Comparison of ENCODE assay signal across 20 cellular contexts in genomic region chr9:95459867-95460626, GRCh38. TPM values are rescaled to one million over a fixed set of nuclear protein-coding genes. Genes with fewer than 3 reads are reported as not detected.
DNase-seq lines count a peak whose midpoint lies in the region; ATAC-seq and TF ChIP-seq lines count a peak whose summit lies in the region.
"Had no signal": no experiment of that assay in that cellular context is flagged by ENCODE, and none has a peak within 500 bp of the region (broad histone marks: within the 10 kb centered on the region; RNA-seq: fewer than 3 reads in every experiment).

No MANE protein-coding gene starts in this region.

- H3K9me3 ChIP-seq in HEK293 (ENCODE audit: control insufficient read depth, insufficient read depth, low read depth, low read length), result no peaks in the 10 kb centered on the region
- H3K9me3 ChIP-seq in spleen, result no peaks in the 10 kb centered on the region
- H3K9me3 ChIP-seq: ovary, uterus had no signal

- CTCF ChIA-PET in HEK293 (lab: Yijun Ruan, JAX), result interaction anchor here (0.5 kb wide), 1 partner anchor 109 kb away, joined by 3 read pairs; no protein-coding TSS in a partner anchor

- peaks cover 0 to 54% (median 0%) of the 10 kb centered on the region in 7 donors for H3K27me3 ChIP-seq in spleen (replicated peaks in 1 of 7)
- H3K27me3 ChIP-seq: ovary, uterus had no signal

- H3K36me3 ChIP-seq in HEK293 (ENCODE audit: control insufficient read depth in 2 of 2, insufficient read depth in 1 of 2, low read length in 2 of 2), result peaks cover 4 to 86% of the 10 kb centered on the region in 2 experiments; a peak in 1 of 3 replicates
- peaks cover 0 to 67% (median 8%) of the 10 kb centered on the region in 6 donors for H3K36me3 ChIP-seq in spleen
- H3K36me3 ChIP-seq: ovary, uterus had no signal

- H3K4me3 ChIP-seq in HEK293 (ENCODE audit: low read depth, low read length), result no peak overlapping the region
- H3K4me3 ChIP-seq in choroid plexus epithelial cell (ENCODE audit: low read depth, low read length), result peak overlapping the region; percentile 14
- H3K4me3 ChIP-seq in spleen, result no peak overlapping the region
- H3K4me3 ChIP-seq: ovary, uterus had no signal

- 89 to 94% (median 90%) methylated on average over 21 of the region's 21 CpGs for WGBS in spleen, 5 donors

- H3K27ac ChIP-seq in HEK293 (ENCODE audit: extremely low read depth, low read depth, low read length) (peak overlapping the region; percentile 54; the same call in 1 of the 2 replicates), spleen (no peak overlapping the region)
- H3K27ac ChIP-seq: ovary, uterus had no signal

- H3K4me3 Mint-ChIP-seq in osteocyte (ENCODE audit: unreplicated experiment), result peak overlapping the region; percentile 27

- no peaks in the 10 kb centered on the region for H3K9me3 Mint-ChIP-seq in osteocyte (ENCODE audit: unreplicated experiment)
- H3K9me3 Mint-ChIP-seq: IgD-negative memory B cell had no signal

- POLR2A ChIA-PET in HEK293 (lab: Yijun Ruan, JAX), result no interaction called here

- intact Hi-C loops in spleen (cut with DNase I; ENCODE audit: low total_unique reads), result no loop called here

- peak overlapping the region; percentile 73 for H3K27ac Mint-ChIP-seq in osteocyte (ENCODE audit: unreplicated experiment)
- H3K27ac Mint-ChIP-seq: activated naive CD8-positive, alpha-beta T cell had no signal

- peaks cover 33% of the 10 kb centered on the region for H3K36me3 Mint-ChIP-seq in osteocyte (ENCODE audit: unreplicated experiment)

- no peak for TF ChIP-seq CTCF in HEK293 (tag by site-specific recombination; IDR thresholded peaks at IDR 0.05)
- TF ChIP-seq CTCF in choroid plexus epithelial cell (conservative IDR thresholded peaks at IDR 0.05; ENCODE audit: low read depth, low read length), result no peak
- no peak for TF ChIP-seq CTCF in osteocyte (IDR thresholded peaks at IDR 0.05)
- no peak for TF ChIP-seq CTCF in spleen (IDR thresholded peaks at IDR 0.05 in 8 of 11, conservative IDR thresholded peaks at IDR 0.05 in 3 of 11)

- no peak for ATAC-seq in GM21576 (IDR thresholded peaks at IDR 0.05; ENCODE audit: unreplicated experiment)
- no peak for ATAC-seq in GM18870 (IDR thresholded peaks at IDR 0.05; ENCODE audit: unreplicated experiment)

- no peak for TF ChIP-seq POLR2A in spleen (IDR thresholded peaks at IDR 0.05)

- DNase-seq in NCI-H2227 (lab: John Stamatoyannopoulos, UW; ENCODE audit: unreplicated experiment) (peak; percentile 13), choroid plexus epithelial cell (ENCODE audit: low read depth) (peak; percentile 29), osteocyte (ENCODE audit: extremely low spot score, unreplicated experiment) (no peak), spleen (no peak), DMS153 treated with DMSO at 0.1 percent for 48 hours (lab: John Stamatoyannopoulos, UW; ENCODE audit: unreplicated experiment) (no peak)
- DNase-seq: activated CD4-positive, alpha-beta T cell treated with anti-CD3 and anti-CD28 coated beads, Interleukin-2, amount 50 U/mL, for 48 hours; activated T-cell treated with anti-CD3 and anti-CD28 coated beads, Interleukin-2, amount 50 U/mL, for 1 hour; dermis blood vessel endothelial cell; erythroblast; NCI-H2107; NCI-H748 treated with DMSO at 0.1 percent for 48 hours; ovary; stimulated activated CD4-positive, alpha-beta T cell treated with anti-CD3 and anti-CD28 coated beads, Interleukin-2, amount 100 ng/mL, for 48 hours; SW 1271; uterus had no signal

- H3K4me1 Mint-ChIP-seq in osteocyte (ENCODE audit: unreplicated experiment), result peaks cover 67% of the 10 kb centered on the region

- H3K4me1 ChIP-seq in HEK293 (ENCODE audit: control insufficient read depth, insufficient read depth, low read length) (peaks cover 21% of the 10 kb centered on the region), spleen (peaks cover 13 to 34% (median 23%) of the 10 kb centered on the region in 6 donors)
- H3K4me1 ChIP-seq: uterus had no signal

- no peaks in the 10 kb centered on the region for H3K27me3 Mint-ChIP-seq in osteocyte (ENCODE audit: unreplicated experiment)
- H3K27me3 Mint-ChIP-seq: activated naive CD8-positive, alpha-beta T cell; IgD-negative memory B cell had no signal

TF ChIP-seq in HEK293, 187 proteins besides CTCF, POLR2A, EP300 and RAD21:
- peak; percentile 58; the same call in 1 of the 2 replicates for TF ChIP-seq FEZF1 (tag by site-specific recombination; IDR thresholded peaks at IDR 0.05)
- no peak for TF ChIP-seq ZNF529 (tag by site-specific recombination; IDR thresholded peaks at IDR 0.05; ENCODE audit: insufficient replicate concordance)
- TF ChIP-seq ZNF248 (tag by site-specific recombination; IDR thresholded peaks at IDR 0.05), result no peak

RNA-seq across cellular contexts. Expression of gene PTCH1, which starts 56.7 kb away (rescaled TPM):
- total RNA-seq in osteocyte (16.2 and 16.9 TPM in 2 replicates), spleen (10 to 100 TPM; 10.8 to 32.1 (median 12.4) TPM)
- 1 to 10 TPM in 2 of 3 donors, under 1 TPM in 1; 0.70 to 2.1 (median 1.5) TPM for polyA plus RNA-seq in spleen

Comparison
In these comparisons a context has a peak if more than half of its experiments do, and no peak if none do; other contexts are left out.
1. DNase-seq: peak in NCI-H2227 (single experiment) and choroid plexus epithelial cell (single experiment); none in osteocyte (single experiment), spleen (single experiment) and DMS153 treated with DMSO at 0.1 percent for 48 hours (single experiment).